Comparison of ENCODE assay signal across 22 cellular contexts in genomic region chr12:71219224-71219623, GRCh38.
"Had no signal": no experiment of that assay in that cellular context is flagged by ENCODE, and none has a peak within 500 bp of the region (broad histone marks: within the 10 kb centered on the region; RNA-seq: fewer than 3 reads in every experiment).

No MANE protein-coding gene starts in this region.

- H3K27me3 Mint-ChIP-seq: natural killer cell treated with Interleukin-12 subunit alpha and Interleukin-12 subunit beta and Interleukin-15 and Interleukin-18, amount 100 ng/mL, for 72 hours; progenitor cell of endocrine pancreas; stimulated activated memory B cell treated with anti-CD40 and anti-IgM and Interleukin-4, amounts not matched to agents 10 μg/mL and 1 μg/mL and 100 μg/mL, for 72 hours; stimulated activated naive CD8-positive, alpha-beta T cell treated with anti-CD3 and anti-CD28 coated beads, Interleukin-15, amount 100 ng/mL, for 72 hours had no signal

- H3K4me2 ChIP-seq: smooth muscle cell had no signal

- H3K27me3 ChIP-seq: ovary, right atrium auricular region, right lobe of liver, tibial nerve, uterus had no signal

- H3K27ac ChIP-seq: left ventricle myocardium inferior, ovary, right atrium auricular region, right lobe of liver, uterus had no signal

- H3K4me3 Mint-ChIP-seq: naive thymus-derived CD4-positive, alpha-beta T cell; natural killer cell treated with Interleukin-12 subunit alpha and Interleukin-12 subunit beta and Interleukin-15 and Interleukin-18, amount 100 ng/mL, for 72 hours; stimulated activated memory B cell treated with anti-CD40 and anti-IgM and Interleukin-4, amounts not matched to agents 10 μg/mL and 1 μg/mL and 100 μg/mL, for 72 hours; stimulated activated naive CD8-positive, alpha-beta T cell treated with anti-CD3 and anti-CD28 coated beads, Interleukin-15, amount 100 ng/mL, for 72 hours; type B pancreatic cell had no signal

- H3K4me1 ChIP-seq: left ventricle myocardium inferior, right atrium auricular region, right lobe of liver, uterus had no signal

- H3K36me3 ChIP-seq: left ventricle myocardium inferior, ovary, right atrium auricular region, right lobe of liver, tibial nerve, uterus had no signal

- H3K36me3 Mint-ChIP-seq: naive thymus-derived CD4-positive, alpha-beta T cell; natural killer cell treated with Interleukin-12 subunit alpha and Interleukin-12 subunit beta and Interleukin-15 and Interleukin-18, amount 100 ng/mL, for 72 hours; stimulated activated memory B cell treated with anti-CD40 and anti-IgM and Interleukin-4, amounts not matched to agents 10 μg/mL and 1 μg/mL and 100 μg/mL, for 72 hours; type B pancreatic cell had no signal

- H3K4me1 Mint-ChIP-seq: naive thymus-derived CD4-positive, alpha-beta T cell; stimulated activated memory B cell treated with anti-CD40 and anti-IgM and Interleukin-4, amounts not matched to agents 10 μg/mL and 1 μg/mL and 100 μg/mL, for 72 hours; stimulated activated naive CD8-positive, alpha-beta T cell treated with anti-CD3 and anti-CD28 coated beads, Interleukin-15, amount 100 ng/mL, for 72 hours had no signal

- H3K27ac Mint-ChIP-seq: naive thymus-derived CD4-positive, alpha-beta T cell; natural killer cell treated with Interleukin-12 subunit alpha and Interleukin-12 subunit beta and Interleukin-15 and Interleukin-18, amount 100 ng/mL, for 72 hours; progenitor cell of endocrine pancreas; stimulated activated memory B cell treated with anti-CD40 and anti-IgM and Interleukin-4, amounts not matched to agents 10 μg/mL and 1 μg/mL and 100 μg/mL, for 72 hours; stimulated activated naive CD8-positive, alpha-beta T cell treated with anti-CD3 and anti-CD28 coated beads, Interleukin-15, amount 100 ng/mL, for 72 hours; type B pancreatic cell had no signal

- H3K9me3 ChIP-seq: left ventricle myocardium inferior, mucosa of descending colon, ovary, right atrium auricular region, right lobe of liver, tibial nerve, uterus had no signal

- ATAC-seq: mucosa of descending colon; naive thymus-derived CD4-positive, alpha-beta T cell; natural killer cell treated with Interleukin-12 subunit alpha and Interleukin-12 subunit beta and Interleukin-15 and Interleukin-18, amount 100 ng/mL, for 72 hours; right lobe of liver; stimulated activated memory B cell treated with anti-CD40 and anti-IgM and Interleukin-4, amounts not matched to agents 10 μg/mL and 1 μg/mL and 100 μg/mL, for 72 hours; stimulated activated naive CD8-positive, alpha-beta T cell treated with anti-CD3 and anti-CD28 coated beads, Interleukin-15, amount 100 ng/mL, for 72 hours had no signal

- DNase-seq: islet precursor cell; left ventricle myocardium inferior; midbrain; mucosa of descending colon; naive thymus-derived CD4-positive, alpha-beta T cell; ovary; right lobe of liver; stimulated activated CD4-positive, alpha-beta T cell treated with anti-CD3 and anti-CD28 coated beads, Interleukin-1b, Interleukin-23, amount 100 ng/mL, for 48 hours; stimulated activated CD4-positive, alpha-beta T cell treated with anti-CD3 and anti-CD28 coated beads, Interleukin-2, amount 100 ng/mL, for 48 hours; stimulated activated CD4-positive, alpha-beta T cell treated with anti-CD3 and anti-CD28 coated beads, Interleukin-4, amount 100 ng/mL, for 4 hours; stimulated activated CD8-positive, alpha-beta memory T cell treated with anti-CD3 and anti-CD28 coated beads, Interleukin-4, amount 100 ng/mL, for 48 hours; stimulated activated naive CD4-positive, alpha-beta T cell treated with Interleukin-2 at 50 U/mL for 16 hours; stimulated activated naive CD8-positive, alpha-beta T cell treated with anti-CD3 and anti-CD28 coated beads, Interleukin-15, amount 100 ng/mL, for 72 hours; uterus had no signal

- H3K4me3 ChIP-seq: left ventricle myocardium inferior, lung, mucosa of descending colon, ovary, right atrium auricular region, right lobe of liver, smooth muscle cell, tibial nerve, uterus had no signal

- H3K9me3 Mint-ChIP-seq: naive thymus-derived CD4-positive, alpha-beta T cell; stimulated activated memory B cell treated with anti-CD40 and anti-IgM and Interleukin-4, amounts not matched to agents 10 μg/mL and 1 μg/mL and 100 μg/mL, for 72 hours; stimulated activated naive CD8-positive, alpha-beta T cell treated with anti-CD3 and anti-CD28 coated beads, Interleukin-15, amount 100 ng/mL, for 72 hours; type B pancreatic cell had no signal
